ENCODE assay signal across 8 cellular contexts in the genomic region with DNA sequence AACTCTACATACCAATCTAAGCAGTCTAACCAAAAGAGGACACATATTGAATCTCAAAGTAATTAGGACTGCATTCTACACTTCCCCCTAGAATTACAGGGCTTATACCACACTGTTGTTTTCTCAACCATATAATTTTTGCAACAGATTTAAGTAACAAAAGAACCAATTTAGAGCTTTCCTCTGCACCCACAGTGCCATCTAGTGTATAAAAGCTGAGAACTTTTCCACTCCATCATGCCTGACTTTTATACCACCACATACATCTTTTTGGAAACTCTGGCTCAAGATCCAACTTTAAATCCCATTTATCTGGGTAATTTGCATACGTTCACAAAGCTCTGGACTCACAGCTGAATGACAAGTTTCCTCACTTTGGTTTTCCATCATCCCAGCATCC.
DNase-seq lines count a peak whose midpoint lies in the region; ATAC-seq and TF ChIP-seq lines count a peak whose summit lies in the region.

No MANE protein-coding gene starts in this region.

- no peaks in the 10 kb centered on the region for H3K9me3 ChIP-seq in tibial nerve

- peaks cover 0 to 7% of the 10 kb centered on the region in 2 donors for H3K27me3 ChIP-seq in tibial nerve

- WGBS in tibial nerve, 2 donors, result 21 to 35% methylated on average over 1 of the region's 1 CpG

- intact Hi-C loops in left ventricle myocardium superior (cut with micrococcal nuclease), result no loop called here

- TF ChIP-seq CTCF in AG09319 (IDR thresholded peaks at IDR 0.05; ENCODE audit: low read depth, low read length), result peak; percentile 60
- peak; percentile 6 for TF ChIP-seq CTCF in GM20000 (IDR thresholded peaks at IDR 0.05; ENCODE audit: extremely low read depth, missing control alignments)
- TF ChIP-seq CTCF in tibial nerve (IDR thresholded peaks at IDR 0.05), result peak; percentile 26 to 60 (median 43)

- TF ChIP-seq POLR2A in tibial nerve (IDR thresholded peaks at IDR 0.05), result no peak

- in situ Hi-C loops in SK-MEL-5 (cut with HindIII; ENCODE audit: low pct_unique_long_range_greater_than_20kb, low sequenced_read_pairs), result no loop called here

- no peak for ATAC-seq in GM19397 (IDR thresholded peaks at IDR 0.05; ENCODE audit: unreplicated experiment)
- ATAC-seq in HG03159 (IDR thresholded peaks at IDR 0.05; ENCODE audit: unreplicated experiment), result no peak
- no peak for ATAC-seq in left ventricle myocardium superior

- H3K36me3 ChIP-seq in tibial nerve, result no peaks in the 10 kb centered on the region

- DNase-seq in AG09319 (ENCODE audit: extremely low read depth, low read depth) (peak; percentile 11), GM20000 (ENCODE audit: low spot score) (no peak), SK-MEL-5 (ENCODE audit: low read depth, low spot score) (peak; percentile 39), glomerular visceral epithelial cell (ENCODE audit: extremely low spot score) (peak; percentile 37), tibial nerve (ENCODE audit: low spot score in 2 of 2) (peak in 1 of 2 donors; percentile 8), left ventricle myocardium superior (no peak)

- H3K4me1 ChIP-seq in tibial nerve, result no peaks in the 10 kb centered on the region

- H3K4me3 ChIP-seq in tibial nerve, result no peak overlapping the region

- TF ChIP-seq EP300 in tibial nerve (IDR thresholded peaks at IDR 0.05), result no peak

- H3K27ac ChIP-seq in tibial nerve, result peak overlapping the region in 2 of 4 donors; percentile 41 to 60

Comparison
In these comparisons a context has a peak if more than half of its experiments do, and no peak if none do; other contexts are left out.
1. DNase-seq: peak in AG09319 (single experiment), SK-MEL-5 (single experiment) and glomerular visceral epithelial cell (single experiment); none in GM20000 (single experiment) and left ventricle myocardium superior (single experiment).
2. CTCF ChIP-seq: peak in every context shown above with its lines; median percentile 60 in AG09319; 43 in tibial nerve; 6 in GM20000.